In genomic region chr19:35775046-35775297, GRCh38 we compare ENCODE assay signal across 6 cellular contexts. TPM values are rescaled to one million over a fixed set of nuclear protein-coding genes. Genes with fewer than 3 reads are reported as not detected.
DNase-seq lines count a peak whose midpoint lies in the region; ATAC-seq lines count a peak whose summit lies in the region.

No MANE protein-coding gene starts in this region.

- H3K36me3 Mint-ChIP-seq in activated naive CD8-positive, alpha-beta T cell treated with anti-CD3 and anti-CD28 coated beads, Interleukin-2, amount 50 U/mL, for 24 hours (ENCODE audit: low read depth): no peaks in the 10 kb centered on the region
- no peaks in the 10 kb centered on the region for H3K36me3 Mint-ChIP-seq in naive B cell

- H3K4me1 Mint-ChIP-seq in activated naive CD8-positive, alpha-beta T cell treated with anti-CD3 and anti-CD28 coated beads, Interleukin-2, amount 50 U/mL, for 24 hours: peaks cover 11% of the 10 kb centered on the region
- peaks cover 12 to 18% (median 15%) of the 10 kb centered on the region in 3 donors for H3K4me1 Mint-ChIP-seq in naive B cell

- peak overlapping the region; percentile 72 for H3K4me3 Mint-ChIP-seq in activated naive CD8-positive, alpha-beta T cell treated with anti-CD3 and anti-CD28 coated beads, Interleukin-2, amount 50 U/mL, for 24 hours
- peak overlapping the region; percentile 83 to 92 (median 90) for H3K4me3 Mint-ChIP-seq in naive B cell

- no peak for ATAC-seq in activated naive CD8-positive, alpha-beta T cell treated with anti-CD3 and anti-CD28 coated beads, Interleukin-2, amount 50 U/mL, for 24 hours
- ATAC-seq in naive B cell (ENCODE audit: low read depth in 2 of 2) (peak in 1 of 2 donors; percentile 3), GM21360 (IDR thresholded peaks at IDR 0.05; ENCODE audit: unreplicated experiment) (no peak)

- no peaks in the 10 kb centered on the region for H3K27me3 Mint-ChIP-seq in activated naive CD8-positive, alpha-beta T cell treated with anti-CD3 and anti-CD28 coated beads, Interleukin-2, amount 50 U/mL, for 24 hours
- H3K27me3 Mint-ChIP-seq in naive B cell: no peaks in the 10 kb centered on the region

- H3K27ac Mint-ChIP-seq in activated naive CD8-positive, alpha-beta T cell treated with anti-CD3 and anti-CD28 coated beads, Interleukin-2, amount 50 U/mL, for 24 hours: no peak overlapping the region
- H3K27ac Mint-ChIP-seq in naive B cell: peak overlapping the region in 1 of 6 donors; percentile 85

- no peaks in the 10 kb centered on the region for H3K9me3 Mint-ChIP-seq in activated naive CD8-positive, alpha-beta T cell treated with anti-CD3 and anti-CD28 coated beads, Interleukin-2, amount 50 U/mL, for 24 hours
- H3K9me3 Mint-ChIP-seq in naive B cell: peaks cover 0 to 1% (median 0%) of the 10 kb centered on the region in 7 donors

- H3K4me3 ChIP-seq in GM08714 (ENCODE audit: low read length): peak overlapping the region; percentile 55; the same call in 1 of the 2 replicates

- no peak for DNase-seq in activated naive CD8-positive, alpha-beta T cell treated with anti-CD3 and anti-CD28 coated beads, Interleukin-2, amount 50 U/mL, for 24 hours
- DNase-seq in naive B cell (no peak), activated gamma-delta T cell treated with Interleukin-2 at 50 U/mL for 16 hours (no peak), HCEC 1CT (no peak)

RNA-seq across cellular contexts. Expression of gene ARHGAP33, which starts 0.4 kb away (rescaled TPM):
- under 1 TPM in 1 of 6 donors, not detected in 5; 0.58 TPM for polyA plus RNA-seq in naive B cell (ENCODE audit: low read depth in 6 of 6)

RNA-seq across cellular contexts. Expression of gene PROSER3, which starts 17.0 kb away (rescaled TPM):
- polyA plus RNA-seq in naive B cell (ENCODE audit: low read depth in 6 of 6): 10 to 100 TPM in 1 of 6 donors, 1 to 10 TPM in 4, not detected in 1; 3.2 to 13.9 (median 9.0) TPM

RNA-seq across cellular contexts. Expression of gene HSPB6, which starts 18.1 kb away (rescaled TPM):
- polyA plus RNA-seq in naive B cell (ENCODE audit: low read depth in 6 of 6): not detected

RNA-seq across cellular contexts. Expression of gene LIN37, which starts 26.6 kb away (rescaled TPM):
- polyA plus RNA-seq in naive B cell (ENCODE audit: low read depth in 6 of 6): 10 to 100 TPM in 3 of 6 donors, 1 to 10 TPM in 3; 8.1 to 17.9 (median 11.1) TPM

RNA-seq across cellular contexts. Expression of gene PSENEN, which starts 29.5 kb away (rescaled TPM):
- 100 to 1,000 TPM in 2 of 6 donors, 10 to 100 TPM in 4; 82.4 to 105 (median 94.3) TPM for polyA plus RNA-seq in naive B cell (ENCODE audit: low read depth in 6 of 6)
